In genomic region chr17:42180922-42181850, GRCh38 we compare ENCODE assay signal across 8 cellular contexts. TPM values are rescaled to one million over a fixed set of nuclear protein-coding genes. Genes with fewer than 3 reads are reported as not detected.
DNase-seq lines count a peak whose midpoint lies in the region; ATAC-seq lines count a peak whose summit lies in the region.

KCNH4 (minus strand) TSS chr17:42181142; CDS start chr17:42180945, 197 bp downstream.

- peaks cover 27% of the 10 kb centered on the region for H3K27me3 ChIP-seq in mononuclear cell (ENCODE audit: insufficient read depth, low read length)

- H3K4me1 ChIP-seq in mononuclear cell (ENCODE audit: insufficient read depth, low read length), result peaks cover 58% of the 10 kb centered on the region

- peak within 1 kb of the TSS; percentile 41; the same call in 1 of the 2 replicates for H3K4me3 ChIP-seq in GM08714 (ENCODE audit: low read length)
- H3K4me3 ChIP-seq in mononuclear cell (ENCODE audit: low read length), result peak within 1 kb of the TSS; percentile 22

- peak; percentile 96 for DNase-seq in NCI-H82 (lab: John Stamatoyannopoulos, UW)
- peak; percentile 58 for DNase-seq in activated CD8-positive, alpha-beta memory T cell treated with anti-CD3 and anti-CD28 coated beads, Interleukin-2, amount 50 U/mL, for 24 hours (ENCODE audit: extremely low read depth)
- DNase-seq in epidermal melanocyte (ENCODE audit: insufficient read length, low spot score), result peak; percentile 41
- DNase-seq in stimulated activated CD8-positive, alpha-beta memory T cell treated with anti-CD3 and anti-CD28 coated beads, Interleukin-15, amount 100 ng/mL, for 48 hours (ENCODE audit: low read depth in 2 of 2), result peak; percentile 84

- H3K9me3 ChIP-seq in mononuclear cell (ENCODE audit: low read depth, low read length), result no peaks in the 10 kb centered on the region

- ATAC-seq in HG03520 (IDR thresholded peaks at IDR 0.05; ENCODE audit: unreplicated experiment), result peak; percentile 49
- no peak for ATAC-seq in GM21717 (IDR thresholded peaks at IDR 0.05; ENCODE audit: unreplicated experiment)

RNA-seq across cellular contexts. Expression of gene KCNH4, which starts in this region (rescaled TPM):
- under 0.01 TPM for total RNA-seq in mononuclear cell

Comparison
In these comparisons a context has a peak if more than half of its experiments do, and no peak if none do; other contexts are left out.
1. DNase-seq: peak in every context shown above with its lines; median percentile 96 in NCI-H82; 84 in stimulated activated CD8-positive, alpha-beta memory T cell treated with anti-CD3 and anti-CD28 coated beads, Interleukin-15, amount 100 ng/mL, for 48 hours; 58 in activated CD8-positive, alpha-beta memory T cell treated with anti-CD3 and anti-CD28 coated beads, Interleukin-2, amount 50 U/mL, for 24 hours; 41 in epidermal melanocyte.